1 cellular context compared by ENCODE assay signal in genomic region chr1:6602669-6603423, GRCh38.
TF ChIP-seq lines count a peak whose summit lies in the region.

A gene with protein sequence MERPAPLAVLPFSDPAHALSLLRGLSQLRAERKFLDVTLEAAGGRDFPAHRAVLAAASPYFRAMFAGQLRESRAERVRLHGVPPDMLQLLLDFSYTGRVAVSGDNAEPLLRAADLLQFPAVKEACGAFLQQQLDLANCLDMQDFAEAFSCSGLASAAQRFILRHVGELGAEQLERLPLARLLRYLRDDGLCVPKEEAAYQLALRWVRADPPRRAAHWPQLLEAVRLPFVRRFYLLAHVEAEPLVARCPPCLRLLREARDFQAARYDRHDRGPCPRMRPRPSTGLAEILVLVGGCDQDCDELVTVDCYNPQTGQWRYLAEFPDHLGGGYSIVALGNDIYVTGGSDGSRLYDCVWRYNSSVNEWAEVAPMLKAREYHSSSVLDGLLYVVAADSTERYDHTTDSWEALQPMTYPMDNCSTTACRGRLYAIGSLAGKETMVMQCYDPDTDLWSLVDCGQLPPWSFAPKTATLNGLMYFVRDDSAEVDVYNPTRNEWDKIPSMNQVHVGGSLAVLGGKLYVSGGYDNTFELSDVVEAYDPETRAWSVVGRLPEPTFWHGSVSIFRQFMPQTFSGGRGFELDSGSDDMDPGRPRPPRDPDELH (minus strand): TSS chr1:6602869. CDS start chr1:6602817, 52 bp downstream.

TF ChIP-seq in K562, 482 proteins besides CTCF, POLR2A, EP300 and RAD21 (continued from another document and continues in another):
- peak; percentile 73 for TF ChIP-seq POLR2H (tag; IDR thresholded peaks at IDR 0.05; ENCODE audit: low read depth)
- no peak for TF ChIP-seq ZNF175 (CRISPR knock-in tag; IDR thresholded peaks at IDR 0.05; ENCODE audit: low read depth)
- no peak for TF ChIP-seq SNIP1 (IDR thresholded peaks at IDR 0.05; ENCODE audit: low read depth)
- no peak for TF ChIP-seq RFX7 (CRISPR knock-in tag; IDR thresholded peaks at IDR 0.05)
- no peak; a peak in 1 of 4 replicates for TF ChIP-seq TBL1XR1 (IDR thresholded peaks at IDR 0.05; ENCODE audit: low read length in 2 of 2)
- TF ChIP-seq RBM25 (IDR thresholded peaks at IDR 0.05; ENCODE audit: low read depth, low read length, severe bottlenecking) = peak; percentile 100
- TF ChIP-seq ESRRB (CRISPR knock-in tag; IDR thresholded peaks at IDR 0.05; ENCODE audit: borderline replicate concordance) = no peak
- TF ChIP-seq PYGO2 (tag; IDR thresholded peaks at IDR 0.05) = no peak
- peak; percentile 14; the same call in 1 of the 2 replicates for TF ChIP-seq RNF2 (IDR thresholded peaks at IDR 0.05)
- 0 out of 2 replicates have a peak, but pooled peaks have one; percentile 29 for TF ChIP-seq SP1 (CRISPR knock-in tag; IDR thresholded peaks at IDR 0.05)
- TF ChIP-seq, protein P1, sequence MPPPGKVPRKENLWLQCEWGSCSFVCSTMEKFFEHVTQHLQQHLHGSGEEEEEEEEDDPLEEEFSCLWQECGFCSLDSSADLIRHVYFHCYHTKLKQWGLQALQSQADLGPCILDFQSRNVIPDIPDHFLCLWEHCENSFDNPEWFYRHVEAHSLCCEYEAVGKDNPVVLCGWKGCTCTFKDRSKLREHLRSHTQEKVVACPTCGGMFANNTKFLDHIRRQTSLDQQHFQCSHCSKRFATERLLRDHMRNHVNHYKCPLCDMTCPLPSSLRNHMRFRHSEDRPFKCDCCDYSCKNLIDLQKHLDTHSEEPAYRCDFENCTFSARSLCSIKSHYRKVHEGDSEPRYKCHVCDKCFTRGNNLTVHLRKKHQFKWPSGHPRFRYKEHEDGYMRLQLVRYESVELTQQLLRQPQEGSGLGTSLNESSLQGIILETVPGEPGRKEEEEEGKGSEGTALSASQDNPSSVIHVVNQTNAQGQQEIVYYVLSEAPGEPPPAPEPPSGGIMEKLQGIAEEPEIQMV (tag; conservative IDR thresholded peaks at IDR 0.05; ENCODE audit: low read depth) = no peak
- no peak for TF ChIP-seq MTA1 (IDR thresholded peaks at IDR 0.05; ENCODE audit: borderline replicate concordance)
- no peak for TF ChIP-seq TSHZ1 (CRISPR knock-in tag; IDR thresholded peaks at IDR 0.05)
- no peak for TF ChIP-seq CHAMP1 (IDR thresholded peaks at IDR 0.05)
- TF ChIP-seq ZFP36 (IDR thresholded peaks at IDR 0.05; ENCODE audit: low read depth, low read length, partially characterized antibody) = no peak
- TF ChIP-seq ZNF592 (IDR thresholded peaks at IDR 0.05) = peak; percentile 22
- TF ChIP-seq NFXL1 (CRISPR knock-in tag; IDR thresholded peaks at IDR 0.05) = no peak
- TF ChIP-seq COPS2 (conservative IDR thresholded peaks at IDR 0.05) = no peak
- TF ChIP-seq MEF2A (IDR thresholded peaks at IDR 0.05; ENCODE audit: control insufficient read depth, low read depth, low read length) = no peak
- peak; percentile 98 for TF ChIP-seq GATAD2B (IDR thresholded peaks at IDR 0.05; ENCODE audit: borderline replicate concordance)
- TF ChIP-seq CXXC5 (CRISPR knock-in tag; IDR thresholded peaks at IDR 0.05) = peak; percentile 95
- no peak; the same call in 1 of the 2 replicates for TF ChIP-seq ATF6 (CRISPR knock-in tag; IDR thresholded peaks at IDR 0.05)
- TF ChIP-seq, protein P2, sequence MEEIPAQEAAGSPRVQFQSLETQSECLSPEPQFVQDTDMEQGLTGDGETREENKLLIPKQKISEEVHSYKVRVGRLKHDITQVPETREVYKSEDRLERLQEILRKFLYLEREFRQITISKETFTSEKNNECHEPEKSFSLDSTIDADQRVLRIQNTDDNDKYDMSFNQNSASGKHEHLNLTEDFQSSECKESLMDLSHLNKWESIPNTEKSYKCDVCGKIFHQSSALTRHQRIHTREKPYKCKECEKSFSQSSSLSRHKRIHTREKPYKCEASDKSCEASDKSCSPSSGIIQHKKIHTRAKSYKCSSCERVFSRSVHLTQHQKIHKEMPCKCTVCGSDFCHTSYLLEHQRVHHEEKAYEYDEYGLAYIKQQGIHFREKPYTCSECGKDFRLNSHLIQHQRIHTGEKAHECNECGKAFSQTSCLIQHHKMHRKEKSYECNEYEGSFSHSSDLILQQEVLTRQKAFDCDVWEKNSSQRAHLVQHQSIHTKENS (CRISPR knock-in tag; IDR thresholded peaks at IDR 0.05) = no peak
- no peak for TF ChIP-seq BCL6 (CRISPR knock-in tag; IDR thresholded peaks at IDR 0.05)
- peak; percentile 9; the same call in 1 of the 2 replicates for TF ChIP-seq ZNF584 (CRISPR knock-in tag; IDR thresholded peaks at IDR 0.05; ENCODE audit: low read depth)
- TF ChIP-seq, protein P3, sequence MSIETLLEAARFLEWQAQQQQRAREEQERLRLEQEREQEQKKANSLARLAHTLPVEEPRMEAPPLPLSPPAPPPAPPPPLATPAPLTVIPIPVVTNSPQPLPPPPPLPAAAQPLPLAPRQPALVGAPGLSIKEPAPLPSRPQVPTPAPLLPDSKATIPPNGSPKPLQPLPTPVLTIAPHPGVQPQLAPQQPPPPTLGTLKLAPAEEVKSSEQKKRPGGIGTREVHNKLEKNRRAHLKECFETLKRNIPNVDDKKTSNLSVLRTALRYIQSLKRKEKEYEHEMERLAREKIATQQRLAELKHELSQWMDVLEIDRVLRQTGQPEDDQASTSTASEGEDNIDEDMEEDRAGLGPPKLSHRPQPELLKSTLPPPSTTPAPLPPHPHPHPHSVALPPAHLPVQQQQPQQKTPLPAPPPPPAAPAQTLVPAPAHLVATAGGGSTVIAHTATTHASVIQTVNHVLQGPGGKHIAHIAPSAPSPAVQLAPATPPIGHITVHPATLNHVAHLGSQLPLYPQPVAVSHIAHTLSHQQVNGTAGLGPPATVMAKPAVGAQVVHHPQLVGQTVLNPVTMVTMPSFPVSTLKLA (conservative IDR thresholded peaks at IDR 0.05) = peak in 1 of 2 experiments; percentile 76; a peak in 1 of 4 replicates
- no peak for TF ChIP-seq ZNF224 (CRISPR knock-in tag; IDR thresholded peaks at IDR 0.05)
- peak; percentile 93 for TF ChIP-seq JUN (IDR thresholded peaks at IDR 0.05; ENCODE audit: borderline replicate concordance, low read depth, low read length)
- 0 out of 2 replicates have a peak, but pooled peaks have one; percentile 47 for TF ChIP-seq JUN (CRISPR knock-in tag; IDR thresholded peaks at IDR 0.05; ENCODE audit: borderline replicate concordance)
- TF ChIP-seq PTRF (tag; IDR thresholded peaks at IDR 0.05) = no peak
- TF ChIP-seq NKRF (IDR thresholded peaks at IDR 0.05; ENCODE audit: borderline replicate concordance) = no peak
- TF ChIP-seq NFIC (IDR thresholded peaks at IDR 0.05) = no peak; the same call in none of the 2 replicates
- TF ChIP-seq KHSRP (IDR thresholded peaks at IDR 0.05) = no peak
- TF ChIP-seq, protein P4, sequence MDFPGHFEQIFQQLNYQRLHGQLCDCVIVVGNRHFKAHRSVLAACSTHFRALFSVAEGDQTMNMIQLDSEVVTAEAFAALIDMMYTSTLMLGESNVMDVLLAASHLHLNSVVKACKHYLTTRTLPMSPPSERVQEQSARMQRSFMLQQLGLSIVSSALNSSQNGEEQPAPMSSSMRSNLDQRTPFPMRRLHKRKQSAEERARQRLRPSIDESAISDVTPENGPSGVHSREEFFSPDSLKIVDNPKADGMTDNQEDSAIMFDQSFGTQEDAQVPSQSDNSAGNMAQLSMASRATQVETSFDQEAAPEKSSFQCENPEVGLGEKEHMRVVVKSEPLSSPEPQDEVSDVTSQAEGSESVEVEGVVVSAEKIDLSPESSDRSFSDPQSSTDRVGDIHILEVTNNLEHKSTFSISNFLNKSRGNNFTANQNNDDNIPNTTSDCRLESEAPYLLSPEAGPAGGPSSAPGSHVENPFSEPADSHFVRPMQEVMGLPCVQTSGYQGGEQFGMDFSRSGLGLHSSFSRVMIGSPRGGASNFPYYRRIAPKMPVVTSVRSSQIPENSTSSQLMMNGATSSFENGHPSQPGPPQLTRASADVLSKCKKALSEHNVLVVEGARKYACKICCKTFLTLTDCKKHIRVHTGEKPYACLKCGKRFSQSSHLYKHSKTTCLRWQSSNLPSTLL (IDR thresholded peaks at IDR 0.05) = no peak
